ENCODE assay signal across 8 cellular contexts in genomic region chr6:41780623-41781301, GRCh38. TPM values are rescaled to one million over a fixed set of nuclear protein-coding genes. Genes with fewer than 3 reads are reported as not detected.
DNase-seq lines count a peak whose midpoint lies in the region; ATAC-seq, FAIRE-seq and TF ChIP-seq lines count a peak whose summit lies in the region.

TSS of gene PRICKLE4 (plus strand) at chr6:41780782. CDS start at chr6:41783474, 2,692 bp downstream.

- FAIRE-seq in kidney (lab: Jason Lieb, UNC): no peak

- no peak for ATAC-seq in stimulated activated effector memory CD8-positive, alpha-beta T cell treated with anti-CD3 and anti-CD28 coated beads, Interleukin-12 subunit alpha, Interleukin-12 subunit beta, amount 100 ng/mL, for 72 hours

- H3K4me1 ChIP-seq in breast epithelium (peaks cover 5 to 6% of the 10 kb centered on the region in 2 donors), kidney (ENCODE audit: control insufficient read depth in 1 of 2, insufficient read depth in 1 of 2, low read depth in 1 of 2, low read length in 2 of 2) (peaks cover 3 to 21% of the 10 kb centered on the region in 2 donors)

- peaks cover 15% of the 10 kb centered on the region for H3K4me1 Mint-ChIP-seq in stimulated activated effector memory CD8-positive, alpha-beta T cell treated with anti-CD3 and anti-CD28 coated beads, Interleukin-12 subunit alpha, Interleukin-12 subunit beta, amount 100 ng/mL, for 72 hours

- no peak for TF ChIP-seq POLR2A in NB4 (IDR thresholded peaks at IDR 0.05; ENCODE audit: extremely low read depth, insufficient read length)
- no peak for TF ChIP-seq POLR2A in breast epithelium (IDR thresholded peaks at IDR 0.05)

- H3K9ac ChIP-seq in kidney (ENCODE audit: low read length in 2 of 2): peak within 1 kb of the TSS; percentile 31 to 69

- H3K4me3 Mint-ChIP-seq in stimulated activated effector memory CD8-positive, alpha-beta T cell treated with anti-CD3 and anti-CD28 coated beads, Interleukin-12 subunit alpha, Interleukin-12 subunit beta, amount 100 ng/mL, for 72 hours: peak within 1 kb of the TSS; percentile 86

- intact Hi-C loops in breast epithelium (cut with DNase I; ENCODE audit: low total_unique reads): loop anchor here (2.0 to 10.0 kb wide), 3 partner anchors 76 to 267 kb away; no protein-coding TSS in a partner anchor
- intact Hi-C loops in kidney (cut with DNase I): loop anchor here (10.0 kb wide), 1 partner anchor 264 kb away; no protein-coding TSS in a partner anchor

- H3K4me3 ChIP-seq in NB4 (ENCODE audit: low read depth, low read length) (peak within 1 kb of the TSS; percentile 69), breast epithelium (peak within 1 kb of the TSS; percentile 77 to 81 (median 77)), kidney (ENCODE audit: low read length in 2 of 2) (peak within 1 kb of the TSS; percentile 77 to 79)

- no peaks in the 10 kb centered on the region for H3K27me3 ChIP-seq in breast epithelium

- no peaks in the 10 kb centered on the region for H3K36me3 ChIP-seq in breast epithelium
- peaks cover under 1 to 2% of the 10 kb centered on the region in 2 donors for H3K36me3 ChIP-seq in kidney (ENCODE audit: control insufficient read depth in 1 of 2, insufficient read depth in 2 of 2, low read length in 2 of 2)

- TF ChIP-seq CTCF in NB4 (IDR thresholded peaks at IDR 0.05; ENCODE audit: low read depth, low read length) (no peak), breast epithelium (IDR thresholded peaks at IDR 0.05) (no peak), kidney (IDR thresholded peaks at IDR 0.05; ENCODE audit: borderline replicate concordance, extremely low read depth, insufficient read depth) (no peak)

- H3K27ac Mint-ChIP-seq in stimulated activated effector memory CD8-positive, alpha-beta T cell treated with anti-CD3 and anti-CD28 coated beads, Interleukin-12 subunit alpha, Interleukin-12 subunit beta, amount 100 ng/mL, for 72 hours: peak within 1 kb of the TSS; percentile 83

- DNase-seq in NCI-H146 (lab: John Stamatoyannopoulos, UW) (peak; percentile 46), NCI-H146 treated with DMSO at 0.1 percent for 48 hours (lab: John Stamatoyannopoulos, UW; ENCODE audit: unreplicated experiment) (no peak), NB4 (ENCODE audit: low read depth) (peak; percentile 33), breast epithelium (ENCODE audit: low spot score in 2 of 2) (no peak), kidney (peak; percentile 83)
- DNase-seq in stimulated activated effector memory CD8-positive, alpha-beta T cell treated with anti-CD3 and anti-CD28 coated beads, Interleukin-12 subunit alpha, Interleukin-12 subunit beta, amount 100 ng/mL, for 72 hours (ENCODE audit: low spot score in 2 of 2): no peak
- no peak for DNase-seq in NK-92 treated with Interleukin-12 subunit alpha and Interleukin-12 subunit beta, amount 100 ng/mL, for 24 hours (lab: John Stamatoyannopoulos, UW)
- DNase-seq in effector CD4-positive, alpha-beta T cell: no peak

- H3K9me3 Mint-ChIP-seq in stimulated activated effector memory CD8-positive, alpha-beta T cell treated with anti-CD3 and anti-CD28 coated beads, Interleukin-12 subunit alpha, Interleukin-12 subunit beta, amount 100 ng/mL, for 72 hours: no peaks in the 10 kb centered on the region

- no peaks in the 10 kb centered on the region for H3K9me3 ChIP-seq in breast epithelium
- H3K9me3 ChIP-seq in kidney (ENCODE audit: control insufficient read depth in 1 of 2, low read length in 2 of 2): no peaks in the 10 kb centered on the region

- H3K36me3 Mint-ChIP-seq in stimulated activated effector memory CD8-positive, alpha-beta T cell treated with anti-CD3 and anti-CD28 coated beads, Interleukin-12 subunit alpha, Interleukin-12 subunit beta, amount 100 ng/mL, for 72 hours: no peaks in the 10 kb centered on the region

- H3K27ac ChIP-seq in breast epithelium (peak within 1 kb of the TSS; percentile 71 to 82), kidney (ENCODE audit: low read depth in 2 of 2, low read length in 2 of 2) (peak within 1 kb of the TSS; percentile 57 to 79)

RNA-seq across cellular contexts. Expression of gene PRICKLE4, which starts in this region (rescaled TPM):
- 1 to 10 TPM in 2 of 3 donors, under 1 TPM in 1; 0.80 to 5.3 (median 3.3) TPM for total RNA-seq in breast epithelium
- 6.5 TPM for total RNA-seq in kidney
- 1.4 TPM for polyA plus RNA-seq in kidney (ENCODE audit: insufficient read depth, low read depth, low replicate concordance)

Comparison
In these comparisons a context has a peak if more than half of its experiments do, and no peak if none do; other contexts are left out.
1. DNase-seq: peak in NCI-H146 (single experiment), NB4 (single experiment) and kidney (single experiment); none in NCI-H146 treated with DMSO at 0.1 percent for 48 hours (single experiment), breast epithelium (0 of 2), stimulated activated effector memory CD8-positive, alpha-beta T cell treated with anti-CD3 and anti-CD28 coated beads, Interleukin-12 subunit alpha, Interleukin-12 subunit beta, amount 100 ng/mL, for 72 hours (0 of 2), NK-92 treated with Interleukin-12 subunit alpha and Interleukin-12 subunit beta, amount 100 ng/mL, for 24 hours (single experiment) and effector CD4-positive, alpha-beta T cell (single experiment).
2. Peak in every context shown above with its lines, with median percentiles within 50 percentile points of each other: H3K4me3 ChIP-seq.